15 cellular contexts compared by ENCODE assay signal in genomic region chr16:19861811-19862327, GRCh38. TPM values are rescaled to one million over a fixed set of nuclear protein-coding genes. Genes with fewer than 3 reads are reported as not detected.
A peak's percentile ranks its signal among the peaks of the same experiment; 100 is the strongest.
DNase-seq lines count a peak whose midpoint lies in the region; ATAC-seq and TF ChIP-seq lines count a peak whose summit lies in the region.
"Had no signal": no experiment of that assay in that cellular context is flagged by ENCODE, and none has a peak within 500 bp of the region (broad histone marks: within the 10 kb centered on the region; RNA-seq: fewer than 3 reads in every experiment).

No MANE protein-coding gene starts in this region.

- H3K4me1 ChIP-seq in GM23338 (ENCODE audit: insufficient read depth) (peaks cover 56% of the 10 kb centered on the region), iPS-18a (ENCODE audit: control insufficient read depth, low read depth, low read length) (peaks cover 47% of the 10 kb centered on the region), upper lobe of right lung (no peaks in the 10 kb centered on the region), PC-9 (replicated peaks; ENCODE audit: insufficient read depth) (no peaks in the 10 kb centered on the region)

- H3K27me3 Mint-ChIP-seq in GM23338 (ENCODE audit: insufficient read depth, low read depth, poor library complexity), result peaks cover 6% of the 10 kb centered on the region
- H3K27me3 Mint-ChIP-seq: naive B cell had no signal

- POLR2A ChIA-PET in PC-9 (lab: Charles Lee; ENCODE audit: unreplicated experiment), result no interaction called here

- H3K27ac ChIP-seq in GM23338 (ENCODE audit: low read depth) (peak overlapping the region; percentile 99), cingulate gyrus (ENCODE audit: low read depth, low read length) (peak overlapping the region; percentile 86), iPS-18a (ENCODE audit: low read length) (peak overlapping the region; percentile 85), upper lobe of right lung (no peak overlapping the region), PC-9 (no peak overlapping the region)
- H3K27ac ChIP-seq: brain microvascular endothelial cell, HL-60 had no signal

- H3F3A ChIP-seq in GM23338 (replicated peaks; ENCODE audit: low read depth) (peaks cover 28% of the 10 kb centered on the region), PC-9 (ENCODE audit: insufficient read depth, low read depth) (no peaks in the 10 kb centered on the region; the same call in 1 of the 2 replicates)

- H3K4me3 ChIP-seq in GM23338, result peak overlapping the region; percentile 34
- H3K4me3 ChIP-seq in iPS-18a (ENCODE audit: low read length), result peak overlapping the region; percentile 66
- no peak overlapping the region for H3K4me3 ChIP-seq in upper lobe of right lung
- no peak overlapping the region for H3K4me3 ChIP-seq in MG63
- H3K4me3 ChIP-seq in PC-9, result no peak overlapping the region

- H3K9me3 ChIP-seq in iPS-18a (ENCODE audit: control insufficient read depth, low read depth, low read length) (no peaks in the 10 kb centered on the region), upper lobe of right lung (no peaks in the 10 kb centered on the region), MG63 (no peaks in the 10 kb centered on the region), PC-9 (ENCODE audit: insufficient read depth, low read depth) (no peaks in the 10 kb centered on the region)

- peak overlapping the region; percentile 69 for H3K4me2 ChIP-seq in GM23338
- no peak overlapping the region for H3K4me2 ChIP-seq in PC-9

- ATAC-seq in GM23338 (peak; percentile 74), upper lobe of right lung (no peak)

- peak overlapping the region; percentile 68 for H3K9ac ChIP-seq in iPS-18a (ENCODE audit: low read length)

- no peaks in the 10 kb centered on the region; the same call in 1 of the 2 replicates for H4K20me1 ChIP-seq in GM23338 (replicated peaks; ENCODE audit: insufficient read depth)
- no peaks in the 10 kb centered on the region for H4K20me1 ChIP-seq in PC-9 (ENCODE audit: insufficient read depth)

- no peaks in the 10 kb centered on the region for H3K9me3 Mint-ChIP-seq in GM23338
- H3K9me3 Mint-ChIP-seq: naive B cell had no signal

- no peaks in the 10 kb centered on the region for H3K27me3 ChIP-seq in GM23338 (ENCODE audit: insufficient read depth)
- H3K27me3 ChIP-seq in iPS-18a (ENCODE audit: control insufficient read depth, insufficient read depth, low read length), result no peaks in the 10 kb centered on the region
- no peaks in the 10 kb centered on the region for H3K27me3 ChIP-seq in upper lobe of right lung
- H3K27me3 ChIP-seq in MG63, result no peaks in the 10 kb centered on the region
- H3K27me3 ChIP-seq in PC-9 (ENCODE audit: insufficient read depth, low read depth), result no peaks in the 10 kb centered on the region
- H3K27me3 ChIP-seq: brain microvascular endothelial cell had no signal

- BruUV-seq in PC-9 (replicated peaks; lab: Mats Ljungman, UMichigan), result no TSS peak

- peak overlapping the region; percentile 99 for H3K27ac Mint-ChIP-seq in GM23338
- H3K27ac Mint-ChIP-seq: naive B cell had no signal

- peaks cover 48% of the 10 kb centered on the region for H3K79me2 ChIP-seq in GM23338 (replicated peaks; ENCODE audit: insufficient read depth)
- H3K79me2 ChIP-seq in PC-9 (ENCODE audit: low read depth), result no peaks in the 10 kb centered on the region

- DNase-seq in GM23338 (ENCODE audit: low spot score), result peak; percentile 79
- DNase-seq in posterior cingulate gyrus, result peak; percentile 56 to 96 (median 79)
- no peak for DNase-seq in AG08395 (ENCODE audit: low spot score)
- no peak for DNase-seq in upper lobe of right lung
- DNase-seq in MG63, result no peak
- no peak for DNase-seq in PC-9
- DNase-seq: activated CD4-positive, alpha-beta T cell treated with anti-CD3 and anti-CD28 coated beads for 4 hours; brain microvascular endothelial cell; DMS53; naive B cell; NCI-H226; SW 1271 had no signal

- H3K36me3 Mint-ChIP-seq in GM23338 (ENCODE audit: low read depth), result peaks cover 84% of the 10 kb centered on the region
- H3K36me3 Mint-ChIP-seq: naive B cell had no signal

- peaks cover 17% of the 10 kb centered on the region; the same call in 1 of the 2 replicates for H3K36me3 ChIP-seq in GM23338 (ENCODE audit: insufficient read depth)
- peaks cover 48% of the 10 kb centered on the region for H3K36me3 ChIP-seq in iPS-18a (ENCODE audit: control insufficient read depth, low read depth, low read length)
- no peaks in the 10 kb centered on the region for H3K36me3 ChIP-seq in upper lobe of right lung
- H3K36me3 ChIP-seq in MG63, result peaks cover 6% of the 10 kb centered on the region; the same call in 1 of the 2 replicates
- H3K36me3 ChIP-seq in PC-9 (ENCODE audit: low read depth), result no peaks in the 10 kb centered on the region

- H3K9me2 ChIP-seq in GM23338 (ENCODE audit: insufficient read depth) (no peaks in the 10 kb centered on the region), PC-9 (ENCODE audit: insufficient read depth) (no peaks in the 10 kb centered on the region)

- peaks cover 63% of the 10 kb centered on the region for H3K4me1 Mint-ChIP-seq in GM23338
- H3K4me1 Mint-ChIP-seq: naive B cell had no signal

- H2AFZ ChIP-seq in GM23338, result no peak overlapping the region
- H2AFZ ChIP-seq in PC-9, result no peak overlapping the region

- CTCF ChIA-PET in PC-9 (lab: Charles Lee), result no interaction called here

- intact Hi-C loops in posterior cingulate gyrus (cut with DNase I) (loop anchor here (1.0 to 2.0 kb wide), 2 partner anchors 21 to 95 kb away; no protein-coding TSS in a partner anchor), upper lobe of right lung (cut with DNase I) (no loop called here), PC-9 (cut with micrococcal nuclease; ENCODE audit: unreplicated experiment) (no loop called here)

- peak overlapping the region; percentile 68 for H3K4me3 Mint-ChIP-seq in GM23338

- TF ChIP-seq CTCF in GM23338 (conservative IDR thresholded peaks at IDR 0.05; ENCODE audit: low read depth in 2 of 2), result no peak
- no peak for TF ChIP-seq CTCF in upper lobe of right lung (IDR thresholded peaks at IDR 0.05)
- no peak for TF ChIP-seq CTCF in PC-9 (conservative IDR thresholded peaks at IDR 0.05)

TF ChIP-seq in GM23338, 12 proteins besides CTCF, POLR2A, EP300 and RAD21 (continues in another document):
- TF ChIP-seq CREB1 (CRISPR knock-in tag; IDR thresholded peaks at IDR 0.05; ENCODE audit: low read depth) (peak; percentile 15; the same call in 1 of the 2 replicates), ZNF114 (CRISPR knock-in tag; IDR thresholded peaks at IDR 0.05) (no peak)
- TF ChIP-seq, protein P1, sequence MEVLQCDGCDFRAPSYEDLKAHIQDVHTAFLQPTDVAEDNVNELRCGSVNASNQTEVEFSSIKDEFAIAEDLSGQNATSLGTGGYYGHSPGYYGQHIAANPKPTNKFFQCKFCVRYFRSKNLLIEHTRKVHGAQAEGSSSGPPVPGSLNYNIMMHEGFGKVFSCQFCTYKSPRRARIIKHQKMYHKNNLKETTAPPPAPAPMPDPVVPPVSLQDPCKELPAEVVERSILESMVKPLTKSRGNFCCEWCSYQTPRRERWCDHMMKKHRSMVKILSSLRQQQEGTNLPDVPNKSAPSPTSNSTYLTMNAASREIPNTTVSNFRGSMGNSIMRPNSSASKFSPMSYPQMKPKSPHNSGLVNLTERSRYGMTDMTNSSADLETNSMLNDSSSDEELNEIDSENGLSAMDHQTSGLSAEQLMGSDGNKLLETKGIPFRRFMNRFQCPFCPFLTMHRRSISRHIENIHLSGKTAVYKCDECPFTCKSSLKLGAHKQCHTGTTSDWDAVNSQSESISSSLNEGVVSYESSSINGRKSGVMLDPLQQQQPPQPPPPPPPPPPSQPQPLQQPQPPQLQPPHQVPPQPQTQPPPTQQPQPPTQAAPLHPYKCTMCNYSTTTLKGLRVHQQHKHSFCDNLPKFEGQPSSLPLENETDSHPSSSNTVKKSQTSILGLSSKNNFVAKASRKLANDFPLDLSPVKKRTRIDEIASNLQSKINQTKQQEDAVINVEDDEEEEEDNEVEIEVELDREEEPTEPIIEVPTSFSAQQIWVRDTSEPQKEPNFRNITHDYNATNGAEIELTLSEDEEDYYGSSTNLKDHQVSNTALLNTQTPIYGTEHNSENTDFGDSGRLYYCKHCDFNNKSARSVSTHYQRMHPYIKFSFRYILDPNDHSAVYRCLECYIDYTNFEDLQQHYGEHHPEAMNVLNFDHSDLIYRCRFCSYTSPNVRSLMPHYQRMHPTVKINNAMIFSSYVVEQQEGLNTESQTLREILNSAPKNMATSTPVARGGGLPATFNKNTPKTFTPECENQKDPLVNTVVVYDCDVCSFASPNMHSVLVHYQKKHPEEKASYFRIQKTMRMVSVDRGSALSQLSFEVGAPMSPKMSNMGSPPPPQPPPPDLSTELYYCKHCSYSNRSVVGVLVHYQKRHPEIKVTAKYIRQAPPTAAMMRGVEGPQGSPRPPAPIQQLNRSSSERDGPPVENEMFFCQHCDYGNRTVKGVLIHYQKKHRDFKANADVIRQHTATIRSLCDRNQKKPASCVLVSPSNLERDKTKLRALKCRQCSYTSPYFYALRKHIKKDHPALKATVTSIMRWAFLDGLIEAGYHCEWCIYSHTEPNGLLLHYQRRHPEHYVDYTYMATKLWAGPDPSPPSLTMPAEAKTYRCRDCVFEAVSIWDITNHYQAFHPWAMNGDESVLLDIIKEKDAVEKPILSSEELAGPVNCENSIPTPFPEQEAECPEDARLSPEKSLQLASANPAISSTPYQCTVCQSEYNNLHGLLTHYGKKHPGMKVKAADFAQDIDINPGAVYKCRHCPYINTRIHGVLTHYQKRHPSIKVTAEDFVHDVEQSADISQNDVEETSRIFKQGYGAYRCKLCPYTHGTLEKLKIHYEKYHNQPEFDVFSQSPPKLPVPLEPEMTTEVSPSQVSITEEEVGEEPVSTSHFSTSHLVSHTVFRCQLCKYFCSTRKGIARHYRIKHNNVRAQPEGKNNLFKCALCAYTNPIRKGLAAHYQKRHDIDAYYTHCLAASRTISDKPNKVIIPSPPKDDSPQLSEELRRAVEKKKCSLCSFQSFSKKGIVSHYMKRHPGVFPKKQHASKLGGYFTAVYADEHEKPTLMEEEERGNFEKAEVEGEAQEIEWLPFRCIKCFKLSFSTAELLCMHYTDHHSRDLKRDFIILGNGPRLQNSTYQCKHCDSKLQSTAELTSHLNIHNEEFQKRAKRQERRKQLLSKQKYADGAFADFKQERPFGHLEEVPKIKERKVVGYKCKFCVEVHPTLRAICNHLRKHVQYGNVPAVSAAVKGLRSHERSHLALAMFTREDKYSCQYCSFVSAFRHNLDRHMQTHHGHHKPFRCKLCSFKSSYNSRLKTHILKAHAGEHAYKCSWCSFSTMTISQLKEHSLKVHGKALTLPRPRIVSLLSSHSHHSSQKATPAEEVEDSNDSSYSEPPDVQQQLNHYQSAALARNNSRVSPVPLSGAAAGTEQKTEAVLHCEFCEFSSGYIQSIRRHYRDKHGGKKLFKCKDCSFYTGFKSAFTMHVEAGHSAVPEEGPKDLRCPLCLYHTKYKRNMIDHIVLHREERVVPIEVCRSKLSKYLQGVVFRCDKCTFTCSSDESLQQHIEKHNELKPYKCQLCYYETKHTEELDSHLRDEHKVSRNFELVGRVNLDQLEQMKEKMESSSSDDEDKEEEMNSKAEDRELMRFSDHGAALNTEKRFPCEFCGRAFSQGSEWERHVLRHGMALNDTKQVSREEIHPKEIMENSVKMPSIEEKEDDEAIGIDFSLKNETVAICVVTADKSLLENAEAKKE (CRISPR knock-in tag; IDR thresholded peaks at IDR 0.05), result peak; percentile 83

RNA-seq across cellular contexts. Expression of gene GPRC5B, which starts 22.8 kb away (rescaled TPM):
- 57.4 and 82.5 TPM in 2 replicates for total RNA-seq in GM23338 (2014; rRNA removed; shearing (Covaris generic))
- polyA plus RNA-seq in GM23338 (2016; fragmentation: Nextera tagmentation; extraction: Ambion mirVana), result 70.9 and 85.6 TPM in 2 replicates
- total RNA-seq in upper lobe of right lung (21.1 TPM), PC-9 (2021) (62.0 and 70.2 TPM in 2 replicates)
- 5.3 and 6.4 TPM in 2 replicates for total RNA-seq in MG63 (2014; rRNA removed; shearing (Covaris generic); ENCODE audit: low replicate concordance)

Comparison
In these comparisons a context has a peak if more than half of its experiments do, and no peak if none do; other contexts are left out.
1. DNase-seq: peak in GM23338 (single experiment) and posterior cingulate gyrus (10 of 10); none in AG08395 (single experiment), upper lobe of right lung (single experiment), MG63 (single experiment) and PC-9 (0 of 2).
2. H3K27ac ChIP-seq: peak in GM23338 (single experiment), cingulate gyrus (single experiment) and iPS-18a (single experiment); none in upper lobe of right lung (single experiment) and PC-9 (single experiment).
3. H3K4me3 ChIP-seq: peak in GM23338 (single experiment) and iPS-18a (single experiment); none in upper lobe of right lung (single experiment), MG63 (single experiment) and PC-9 (single experiment).